8 cellular contexts compared by ENCODE assay signal in the genomic region with DNA sequence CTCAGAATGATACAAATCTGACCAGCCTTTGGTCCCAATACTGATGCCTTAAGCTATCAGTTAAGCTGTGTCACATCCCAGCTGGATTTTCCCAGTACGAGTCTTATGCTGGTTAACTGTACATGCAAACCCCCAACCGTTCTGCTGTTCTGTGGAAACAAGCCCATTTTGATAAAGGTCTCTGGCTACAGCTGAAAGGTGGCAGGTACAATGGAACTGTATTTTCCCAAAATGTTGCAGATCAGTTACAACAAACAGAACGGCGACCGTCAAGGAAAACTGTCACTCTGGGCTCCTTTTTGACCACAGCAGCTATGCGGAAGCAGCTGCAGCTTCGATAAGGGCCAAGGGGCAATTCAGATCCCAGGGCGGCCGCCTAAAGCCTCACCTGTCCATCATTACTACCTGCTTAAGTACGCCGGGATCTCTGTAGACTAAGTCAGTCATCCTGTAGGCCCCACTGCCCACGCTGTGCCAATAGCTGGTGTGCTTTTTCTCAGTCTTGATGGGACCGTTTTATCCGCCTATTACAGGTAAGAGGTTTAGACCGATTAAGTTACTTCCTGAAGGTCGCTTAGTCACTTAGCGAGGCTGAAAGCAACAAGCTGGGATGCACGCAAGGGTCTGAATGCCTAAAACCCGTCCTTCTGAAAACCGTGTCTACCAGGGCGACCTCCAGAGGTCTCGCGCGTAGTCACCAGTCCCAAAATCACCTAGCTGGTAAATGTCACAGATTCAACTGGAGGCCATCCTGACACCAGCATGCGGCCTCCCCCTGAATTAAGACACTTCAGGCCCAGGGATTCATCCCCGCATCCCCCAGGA. TPM values are rescaled to one million over a fixed set of nuclear protein-coding genes. Genes with fewer than 3 reads are reported as not detected.
DNase-seq lines count a peak whose midpoint lies in the region; ATAC-seq and TF ChIP-seq lines count a peak whose summit lies in the region.

No MANE protein-coding gene starts in this region.

- peak; percentile 42 to 43 for DNase-seq in Caco-2
- DNase-seq in HT1080 (ENCODE audit: low read depth), result peak; percentile 21
- peak; percentile 40 to 46 (median 45) for DNase-seq in body of pancreas
- peak; percentile 70 for DNase-seq in islet precursor cell
- peak; percentile 26 to 33 for DNase-seq in stimulated activated CD4-positive, alpha-beta T cell treated with anti-CD3 and anti-CD28 coated beads, Interleukin-1b, Interleukin-23, amount 100 ng/mL, for 1 hour (ENCODE audit: low read depth in 2 of 2)
- no peak for DNase-seq in T1000 (lab: John Stamatoyannopoulos, UW)

- H3K9ac ChIP-seq in SU-DHL-6 (ENCODE audit: low read length), result peak overlapping the region; percentile 99

- peak overlapping the region; percentile 88 for H3K27ac Mint-ChIP-seq in Caco-2 (ENCODE audit: unreplicated experiment)

- peaks cover 11% of the 10 kb centered on the region for H3K4me1 Mint-ChIP-seq in Caco-2 (ENCODE audit: low read depth, unreplicated experiment)

- peak overlapping the region; percentile 91 for H3K4me2 ChIP-seq in SU-DHL-6 (ENCODE audit: low read depth, low read length, poor library complexity, severe bottlenecking)

- H3K4me3 ChIP-seq in Caco-2 (ENCODE audit: low read depth, low read length) (peak overlapping the region; percentile 73), SU-DHL-6 (ENCODE audit: insufficient read depth, low read length, poor library complexity, severe bottlenecking) (peak overlapping the region; percentile 98), body of pancreas (peak overlapping the region; percentile 46 to 60)

- no peaks in the 10 kb centered on the region for H3K9me2 ChIP-seq in SU-DHL-6 (replicated peaks; ENCODE audit: insufficient read depth, low read length)

- H3K9me3 Mint-ChIP-seq in Caco-2 (ENCODE audit: unreplicated experiment), result no peaks in the 10 kb centered on the region

- H3K36me3 Mint-ChIP-seq in Caco-2 (ENCODE audit: insufficient read depth, unreplicated experiment), result peaks cover 65% of the 10 kb centered on the region

- no peaks in the 10 kb centered on the region for H3K27me3 ChIP-seq in Caco-2 (replicated peaks; ENCODE audit: control insufficient read depth, insufficient read depth, low read length)
- no peaks in the 10 kb centered on the region for H3K27me3 ChIP-seq in SU-DHL-6 (ENCODE audit: low read length)
- H3K27me3 ChIP-seq in body of pancreas, result no peaks in the 10 kb centered on the region

- H3K36me3 ChIP-seq in Caco-2 (ENCODE audit: control insufficient read depth, insufficient read depth, low read length), result peaks cover 4% of the 10 kb centered on the region
- peaks cover 28% of the 10 kb centered on the region for H3K36me3 ChIP-seq in SU-DHL-6 (ENCODE audit: low read length)
- H3K36me3 ChIP-seq in body of pancreas (replicated peaks in 1 of 2; ENCODE audit: insufficient read depth in 1 of 2, low read depth in 2 of 2), result peaks cover 4 to 13% of the 10 kb centered on the region in 2 donors

- H3K27me3 Mint-ChIP-seq in Caco-2 (ENCODE audit: insufficient read depth, unreplicated experiment), result no peaks in the 10 kb centered on the region

- BruUV-seq in Caco-2 (replicated peaks; lab: Mats Ljungman, UMichigan), result TSS peak; percentile 65

- POLR2A ChIA-PET in Caco-2 (lab: Charles Lee), result interaction anchor here (0.5 to 2.6 kb wide), 19 partner anchors 9 to 293 kb away, joined by 3 to 30 read pairs (median 6); partner anchors contain the start of genes RAB42, RCC1, TAF12 and TRNAU1AP

- CTCF ChIA-PET in Caco-2 (lab: Charles Lee), result interaction anchor here (0.8 to 1.6 kb wide), 4 partner anchors 22 to 62 kb away, joined by 4 to 8 read pairs (median 6); partner anchors contain the start of gene TAF12

- no peak for TF ChIP-seq CTCF in Caco-2 (IDR thresholded peaks at IDR 0.05; ENCODE audit: insufficient read depth in 1 of 2, low read depth in 1 of 2, low read length in 1 of 2, severe bottlenecking in 1 of 2, unreplicated experiment in 1 of 2)
- TF ChIP-seq CTCF in SU-DHL-6 (IDR thresholded peaks at IDR 0.05; ENCODE audit: insufficient read depth, low read length, poor library complexity, severe bottlenecking), result no peak
- no peak for TF ChIP-seq CTCF in body of pancreas (IDR thresholded peaks at IDR 0.05)

- H3F3A ChIP-seq in SU-DHL-6 (ENCODE audit: insufficient read depth), result peaks cover 55% of the 10 kb centered on the region

- H3K27ac ChIP-seq in SU-DHL-6 (ENCODE audit: low read depth, low read length), result peak overlapping the region; percentile 92
- peak overlapping the region; percentile 70 to 88 (median 76) for H3K27ac ChIP-seq in body of pancreas

- peaks cover 23% of the 10 kb centered on the region for H3K79me2 ChIP-seq in SU-DHL-6 (ENCODE audit: insufficient read depth, low read length)

- no peak overlapping the region for H2AFZ ChIP-seq in SU-DHL-6 (ENCODE audit: low read depth, low read length, severe bottlenecking)

- WGBS in body of pancreas, 2 donors, result 0 to 3% methylated on average over 18 to 26 of the region's 26 CpGs

- H4K20me1 ChIP-seq in SU-DHL-6 (ENCODE audit: low read depth, low read length), result peaks cover 11% of the 10 kb centered on the region; the same call in 1 of the 2 replicates

- H3K4me1 ChIP-seq in Caco-2 (peaks cover 5% of the 10 kb centered on the region; the same call in 1 of the 2 replicates), body of pancreas (peaks cover 21% of the 10 kb centered on the region)

- TF ChIP-seq POLR2A in body of pancreas (IDR thresholded peaks at IDR 0.05), result no peak

- no peaks in the 10 kb centered on the region for H3K9me3 ChIP-seq in Caco-2
- no peaks in the 10 kb centered on the region for H3K9me3 ChIP-seq in SU-DHL-6 (ENCODE audit: insufficient read depth, low read length)
- H3K9me3 ChIP-seq in body of pancreas, result no peaks in the 10 kb centered on the region

- ATAC-seq in GM19372 (IDR thresholded peaks at IDR 0.05; ENCODE audit: low read depth, unreplicated experiment) (peak; percentile 26), body of pancreas (peak; percentile 23)

- peak overlapping the region; percentile 85 for H3K4me3 Mint-ChIP-seq in Caco-2 (ENCODE audit: unreplicated experiment)

- intact Hi-C loops in Caco-2 (cut with micrococcal nuclease; ENCODE audit: unreplicated experiment), result loop anchor here (2.0 kb wide), 2 partner anchors 28 to 62 kb away; partner anchors contain the start of gene TRNAU1AP
- intact Hi-C loops in body of pancreas (cut with DNase I), result no loop called here

RNA-seq across cellular contexts. Expression of gene RAB42, which starts 11.1 kb away (rescaled TPM):
- total RNA-seq in Caco-2 (2022) (2.5 and 2.9 TPM in 2 replicates), body of pancreas (1 to 10 TPM in 1 of 2 donors, not detected in 1; 2.9 TPM)
- total RNA-seq in HT1080 (2014; rRNA removed; shearing (Covaris generic)), result not detected in 2 replicates
- polyA plus RNA-seq in HT1080 (2015; cell fraction: cytosol; rRNA removed), result not detected in 2 replicates
- not detected in 2 replicates for polyA plus RNA-seq in HT1080 (2015; cell fraction: nucleus; rRNA removed)

RNA-seq across cellular contexts. Expression of gene TRNAU1AP, which starts 28.0 kb away (rescaled TPM):
- 23.1 and 25.1 TPM in 2 replicates for total RNA-seq in Caco-2 (2022)
- 18.9 and 26.4 TPM in 2 replicates for total RNA-seq in HT1080 (2014; rRNA removed; shearing (Covaris generic))
- polyA plus RNA-seq in HT1080 (2015; cell fraction: cytosol; rRNA removed), result 10.3 and 12.0 TPM in 2 replicates
- polyA plus RNA-seq in HT1080 (2015; cell fraction: nucleus; rRNA removed), result 14.8 and 18.5 TPM in 2 replicates
- 10 to 100 TPM in 1 of 2 donors, 1 to 10 TPM in 1; 8.9 to 14.3 TPM for total RNA-seq in body of pancreas
